ENCODE assay signal across 11 cellular contexts in the genomic region with DNA sequence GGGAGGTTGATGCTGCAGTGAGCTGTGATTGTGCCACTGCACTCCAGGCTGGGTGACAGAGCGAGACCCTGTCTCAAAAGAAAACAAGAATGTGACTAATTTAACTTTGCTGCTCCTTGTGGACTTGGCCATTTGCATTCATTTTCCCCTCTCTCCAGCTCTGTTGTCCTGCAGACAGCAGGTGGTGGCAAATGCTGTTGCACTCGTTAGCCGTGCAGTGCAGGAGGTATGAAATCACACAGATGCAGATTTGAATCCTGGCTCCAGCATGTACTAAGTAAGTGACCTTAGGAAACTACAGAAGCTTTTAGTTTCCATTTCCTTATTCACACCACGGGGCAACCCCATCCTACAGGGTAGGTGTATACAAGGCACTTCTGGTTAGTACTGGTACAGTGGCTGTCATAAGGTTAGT. TPM values are rescaled to one million over a fixed set of nuclear protein-coding genes. Genes with fewer than 3 reads are reported as not detected.
DNase-seq lines count a peak whose midpoint lies in the region; ATAC-seq, FAIRE-seq and TF ChIP-seq lines count a peak whose summit lies in the region.
"Had no signal": no experiment of that assay in that cellular context is flagged by ENCODE, and none has a peak within 500 bp of the region (broad histone marks: within the 10 kb centered on the region; RNA-seq: fewer than 3 reads in every experiment).

No MANE protein-coding gene starts in this region.

- no peak for TF ChIP-seq POLR2A in suprapubic skin (IDR thresholded peaks at IDR 0.05)

- H3K27ac ChIP-seq in iPS-20b (ENCODE audit: low read length) (no peak overlapping the region), suprapubic skin (no peak overlapping the region), kidney (ENCODE audit: low read depth in 2 of 2, low read length in 2 of 2) (no peak overlapping the region)

- no peak for DNase-seq in COLO829 (ENCODE audit: low spot score)
- DNase-seq in iPS-NIHi7 (ENCODE audit: extremely low spot score), result no peak
- DNase-seq in suprapubic skin (ENCODE audit: low spot score in 2 of 2), result no peak
- no peak for DNase-seq in kidney
- DNase-seq: head of caudate nucleus; NK-92 treated with Interleukin-12 subunit alpha and Interleukin-12 subunit beta, amount 100 ng/mL, for 24 hours had no signal

- ATAC-seq in GM18870 (IDR thresholded peaks at IDR 0.05; ENCODE audit: unreplicated experiment) (peak; percentile 90), GM21723 (IDR thresholded peaks at IDR 0.05; ENCODE audit: unreplicated experiment) (peak; percentile 91), HG03457 (IDR thresholded peaks at IDR 0.05; ENCODE audit: unreplicated experiment) (peak; percentile 74)

- H3K27me3 ChIP-seq in iPS-20b (ENCODE audit: insufficient read depth, low read length) (no peaks in the 10 kb centered on the region), suprapubic skin (no peaks in the 10 kb centered on the region)

- no peaks in the 10 kb centered on the region for H3K36me3 ChIP-seq in iPS-20b (ENCODE audit: insufficient read depth, low read depth, low read length)
- no peaks in the 10 kb centered on the region for H3K36me3 ChIP-seq in suprapubic skin
- no peaks in the 10 kb centered on the region for H3K36me3 ChIP-seq in kidney (ENCODE audit: control insufficient read depth in 1 of 2, insufficient read depth in 2 of 2, low read length in 2 of 2)

- peaks cover 30% of the 10 kb centered on the region for H3K4me1 ChIP-seq in iPS-20b (ENCODE audit: insufficient read depth, low read length)
- H3K4me1 ChIP-seq in suprapubic skin, result no peaks in the 10 kb centered on the region
- H3K4me1 ChIP-seq in kidney (ENCODE audit: control insufficient read depth in 1 of 2, insufficient read depth in 1 of 2, low read depth in 1 of 2, low read length in 2 of 2), result no peaks in the 10 kb centered on the region

- H3K4me3 ChIP-seq in iPS-20b (ENCODE audit: low read length) (0 out of 2 replicates have a peak overlapping the region, but pooled peaks have one; percentile 1), suprapubic skin (no peak overlapping the region), kidney (ENCODE audit: low read length in 2 of 2) (no peak overlapping the region)

- FAIRE-seq in kidney (lab: Jason Lieb, UNC), result no peak
- FAIRE-seq: bronchial epithelial cell had no signal

- intact Hi-C loops in kidney (cut with DNase I), result no loop called here

- H3K9ac ChIP-seq in iPS-20b (ENCODE audit: low read depth, low read length), result peak overlapping the region; percentile 29; the same call in 1 of the 2 replicates
- H3K9ac ChIP-seq in kidney (ENCODE audit: low read length in 2 of 2), result no peak overlapping the region

- WGBS in suprapubic skin, result 62% methylated on average over 4 of the region's 4 CpGs

- no peaks in the 10 kb centered on the region for H3K9me3 ChIP-seq in iPS-20b (ENCODE audit: insufficient read depth, low read depth, low read length)
- no peaks in the 10 kb centered on the region for H3K9me3 ChIP-seq in suprapubic skin
- no peaks in the 10 kb centered on the region for H3K9me3 ChIP-seq in kidney (ENCODE audit: control insufficient read depth in 1 of 2, low read length in 2 of 2)

- TF ChIP-seq EP300 in suprapubic skin (IDR thresholded peaks at IDR 0.05), result no peak

- TF ChIP-seq CTCF in suprapubic skin (IDR thresholded peaks at IDR 0.05) (no peak), kidney (IDR thresholded peaks at IDR 0.05; ENCODE audit: borderline replicate concordance, extremely low read depth, insufficient read depth) (no peak)

RNA-seq across cellular contexts. Expression of a gene that starts 9.6 kb away (rescaled TPM):
- total RNA-seq in suprapubic skin (1 to 10 TPM; 2.1 to 2.4 (median 2.1) TPM), kidney (3.6 TPM)
- 1.1 TPM for polyA plus RNA-seq in kidney (ENCODE audit: insufficient read depth, low read depth, low replicate concordance)
